Comparison of ENCODE assay signal across 1 cellular context in the genomic region with DNA sequence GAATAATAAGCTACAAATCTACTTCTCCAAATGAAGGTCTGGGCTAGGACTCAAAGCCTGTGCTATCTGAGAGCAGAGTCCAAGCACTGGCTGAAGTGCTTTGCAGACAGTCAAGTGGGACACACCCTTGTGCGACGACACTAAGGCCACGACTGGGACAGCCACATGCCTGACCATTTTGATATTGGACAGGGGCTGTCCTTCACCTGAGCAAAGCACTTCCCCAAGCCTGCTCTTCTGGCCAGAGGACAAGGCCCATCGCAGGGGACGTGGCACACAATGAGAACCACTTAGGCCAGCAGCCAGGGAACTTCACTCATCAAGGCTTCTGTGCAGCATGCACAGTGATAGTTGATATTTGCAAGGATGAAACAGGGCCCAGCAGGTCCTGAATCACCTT.
TF ChIP-seq lines count a peak whose summit lies in the region.

No MANE protein-coding gene starts in this region.

TF ChIP-seq in H1, 55 proteins besides CTCF, POLR2A, EP300 and RAD21 (continued from another document):
- TF ChIP-seq, protein P1, sequence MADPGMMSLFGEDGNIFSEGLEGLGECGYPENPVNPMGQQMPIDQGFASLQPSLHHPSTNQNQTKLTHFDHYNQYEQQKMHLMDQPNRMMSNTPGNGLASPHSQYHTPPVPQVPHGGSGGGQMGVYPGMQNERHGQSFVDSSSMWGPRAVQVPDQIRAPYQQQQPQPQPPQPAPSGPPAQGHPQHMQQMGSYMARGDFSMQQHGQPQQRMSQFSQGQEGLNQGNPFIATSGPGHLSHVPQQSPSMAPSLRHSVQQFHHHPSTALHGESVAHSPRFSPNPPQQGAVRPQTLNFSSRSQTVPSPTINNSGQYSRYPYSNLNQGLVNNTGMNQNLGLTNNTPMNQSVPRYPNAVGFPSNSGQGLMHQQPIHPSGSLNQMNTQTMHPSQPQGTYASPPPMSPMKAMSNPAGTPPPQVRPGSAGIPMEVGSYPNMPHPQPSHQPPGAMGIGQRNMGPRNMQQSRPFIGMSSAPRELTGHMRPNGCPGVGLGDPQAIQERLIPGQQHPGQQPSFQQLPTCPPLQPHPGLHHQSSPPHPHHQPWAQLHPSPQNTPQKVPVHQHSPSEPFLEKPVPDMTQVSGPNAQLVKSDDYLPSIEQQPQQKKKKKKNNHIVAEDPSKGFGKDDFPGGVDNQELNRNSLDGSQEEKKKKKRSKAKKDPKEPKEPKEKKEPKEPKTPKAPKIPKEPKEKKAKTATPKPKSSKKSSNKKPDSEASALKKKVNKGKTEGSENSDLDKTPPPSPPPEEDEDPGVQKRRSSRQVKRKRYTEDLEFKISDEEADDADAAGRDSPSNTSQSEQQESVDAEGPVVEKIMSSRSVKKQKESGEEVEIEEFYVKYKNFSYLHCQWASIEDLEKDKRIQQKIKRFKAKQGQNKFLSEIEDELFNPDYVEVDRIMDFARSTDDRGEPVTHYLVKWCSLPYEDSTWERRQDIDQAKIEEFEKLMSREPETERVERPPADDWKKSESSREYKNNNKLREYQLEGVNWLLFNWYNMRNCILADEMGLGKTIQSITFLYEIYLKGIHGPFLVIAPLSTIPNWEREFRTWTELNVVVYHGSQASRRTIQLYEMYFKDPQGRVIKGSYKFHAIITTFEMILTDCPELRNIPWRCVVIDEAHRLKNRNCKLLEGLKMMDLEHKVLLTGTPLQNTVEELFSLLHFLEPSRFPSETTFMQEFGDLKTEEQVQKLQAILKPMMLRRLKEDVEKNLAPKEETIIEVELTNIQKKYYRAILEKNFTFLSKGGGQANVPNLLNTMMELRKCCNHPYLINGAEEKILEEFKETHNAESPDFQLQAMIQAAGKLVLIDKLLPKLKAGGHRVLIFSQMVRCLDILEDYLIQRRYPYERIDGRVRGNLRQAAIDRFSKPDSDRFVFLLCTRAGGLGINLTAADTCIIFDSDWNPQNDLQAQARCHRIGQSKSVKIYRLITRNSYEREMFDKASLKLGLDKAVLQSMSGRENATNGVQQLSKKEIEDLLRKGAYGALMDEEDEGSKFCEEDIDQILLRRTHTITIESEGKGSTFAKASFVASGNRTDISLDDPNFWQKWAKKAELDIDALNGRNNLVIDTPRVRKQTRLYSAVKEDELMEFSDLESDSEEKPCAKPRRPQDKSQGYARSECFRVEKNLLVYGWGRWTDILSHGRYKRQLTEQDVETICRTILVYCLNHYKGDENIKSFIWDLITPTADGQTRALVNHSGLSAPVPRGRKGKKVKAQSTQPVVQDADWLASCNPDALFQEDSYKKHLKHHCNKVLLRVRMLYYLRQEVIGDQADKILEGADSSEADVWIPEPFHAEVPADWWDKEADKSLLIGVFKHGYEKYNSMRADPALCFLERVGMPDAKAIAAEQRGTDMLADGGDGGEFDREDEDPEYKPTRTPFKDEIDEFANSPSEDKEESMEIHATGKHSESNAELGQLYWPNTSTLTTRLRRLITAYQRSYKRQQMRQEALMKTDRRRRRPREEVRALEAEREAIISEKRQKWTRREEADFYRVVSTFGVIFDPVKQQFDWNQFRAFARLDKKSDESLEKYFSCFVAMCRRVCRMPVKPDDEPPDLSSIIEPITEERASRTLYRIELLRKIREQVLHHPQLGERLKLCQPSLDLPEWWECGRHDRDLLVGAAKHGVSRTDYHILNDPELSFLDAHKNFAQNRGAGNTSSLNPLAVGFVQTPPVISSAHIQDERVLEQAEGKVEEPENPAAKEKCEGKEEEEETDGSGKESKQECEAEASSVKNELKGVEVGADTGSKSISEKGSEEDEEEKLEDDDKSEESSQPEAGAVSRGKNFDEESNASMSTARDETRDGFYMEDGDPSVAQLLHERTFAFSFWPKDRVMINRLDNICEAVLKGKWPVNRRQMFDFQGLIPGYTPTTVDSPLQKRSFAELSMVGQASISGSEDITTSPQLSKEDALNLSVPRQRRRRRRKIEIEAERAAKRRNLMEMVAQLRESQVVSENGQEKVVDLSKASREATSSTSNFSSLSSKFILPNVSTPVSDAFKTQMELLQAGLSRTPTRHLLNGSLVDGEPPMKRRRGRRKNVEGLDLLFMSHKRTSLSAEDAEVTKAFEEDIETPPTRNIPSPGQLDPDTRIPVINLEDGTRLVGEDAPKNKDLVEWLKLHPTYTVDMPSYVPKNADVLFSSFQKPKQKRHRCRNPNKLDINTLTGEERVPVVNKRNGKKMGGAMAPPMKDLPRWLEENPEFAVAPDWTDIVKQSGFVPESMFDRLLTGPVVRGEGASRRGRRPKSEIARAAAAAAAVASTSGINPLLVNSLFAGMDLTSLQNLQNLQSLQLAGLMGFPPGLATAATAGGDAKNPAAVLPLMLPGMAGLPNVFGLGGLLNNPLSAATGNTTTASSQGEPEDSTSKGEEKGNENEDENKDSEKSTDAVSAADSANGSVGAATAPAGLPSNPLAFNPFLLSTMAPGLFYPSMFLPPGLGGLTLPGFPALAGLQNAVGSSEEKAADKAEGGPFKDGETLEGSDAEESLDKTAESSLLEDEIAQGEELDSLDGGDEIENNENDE (IDR thresholded peaks at IDR 0.05; ENCODE audit: insufficient replicate concordance, low read length): no peak
- no peak for TF ChIP-seq SIX5 (IDR thresholded peaks at IDR 0.05; ENCODE audit: low read depth, low read length)
- TF ChIP-seq HDAC2 (IDR thresholded peaks at IDR 0.05; ENCODE audit: borderline replicate concordance in 1 of 2, low read depth in 2 of 2, low read length in 2 of 2): no peak
- TF ChIP-seq, protein P2, sequence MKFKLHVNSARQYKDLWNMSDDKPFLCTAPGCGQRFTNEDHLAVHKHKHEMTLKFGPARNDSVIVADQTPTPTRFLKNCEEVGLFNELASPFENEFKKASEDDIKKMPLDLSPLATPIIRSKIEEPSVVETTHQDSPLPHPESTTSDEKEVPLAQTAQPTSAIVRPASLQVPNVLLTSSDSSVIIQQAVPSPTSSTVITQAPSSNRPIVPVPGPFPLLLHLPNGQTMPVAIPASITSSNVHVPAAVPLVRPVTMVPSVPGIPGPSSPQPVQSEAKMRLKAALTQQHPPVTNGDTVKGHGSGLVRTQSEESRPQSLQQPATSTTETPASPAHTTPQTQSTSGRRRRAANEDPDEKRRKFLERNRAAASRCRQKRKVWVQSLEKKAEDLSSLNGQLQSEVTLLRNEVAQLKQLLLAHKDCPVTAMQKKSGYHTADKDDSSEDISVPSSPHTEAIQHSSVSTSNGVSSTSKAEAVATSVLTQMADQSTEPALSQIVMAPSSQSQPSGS (IDR thresholded peaks at IDR 0.05; ENCODE audit: low read length): no peak
- TF ChIP-seq CHD1 (IDR thresholded peaks at IDR 0.05; ENCODE audit: low read depth, low read length): no peak
- TF ChIP-seq SP4 (IDR thresholded peaks at IDR 0.05; ENCODE audit: low read length): no peak
- TF ChIP-seq USF2 (IDR thresholded peaks at IDR 0.05; ENCODE audit: low read length): no peak
- TF ChIP-seq FOSL1 (IDR thresholded peaks at IDR 0.05; ENCODE audit: insufficient read depth, low read depth, low read length): no peak
- no peak for TF ChIP-seq MAFK (IDR thresholded peaks at IDR 0.05; ENCODE audit: low read depth, low read length)
- TF ChIP-seq NRF1 (IDR thresholded peaks at IDR 0.05; ENCODE audit: low read depth, low read length): no peak
- no peak for TF ChIP-seq CBX8 (IDR thresholded peaks at IDR 0.05; ENCODE audit: borderline replicate concordance, low read depth, low read length)
